ENCODE assay signal across 8 cellular contexts in genomic region chr14:68232643-68233055, GRCh38.
DNase-seq lines count a peak whose midpoint lies in the region; ATAC-seq lines count a peak whose summit lies in the region.

No MANE protein-coding gene starts in this region.

- H3K4me1 ChIP-seq in CD4-positive, CD25-positive, alpha-beta regulatory T cell (ENCODE audit: control insufficient read depth, insufficient read depth, low read length, poor library complexity, severe bottlenecking) = no peaks in the 10 kb centered on the region
- H3K4me1 ChIP-seq in right cardiac atrium (ENCODE audit: control insufficient read depth, insufficient read depth, low read length) = no peaks in the 10 kb centered on the region

- H3K27me3 ChIP-seq in CD4-positive, CD25-positive, alpha-beta regulatory T cell (ENCODE audit: control insufficient read depth, insufficient read depth, low read length) = no peaks in the 10 kb centered on the region
- H3K27me3 ChIP-seq in right cardiac atrium (ENCODE audit: control insufficient read depth, insufficient read depth) = no peaks in the 10 kb centered on the region

- peak in 1 of 3 donors; percentile 35 for DNase-seq in CD4-positive, CD25-positive, alpha-beta regulatory T cell
- DNase-seq in GM19240 (ENCODE audit: insufficient read length, low spot score) = peak; percentile 20
- peak; percentile 61 to 69 for DNase-seq in activated T-cell treated with anti-CD3 and anti-CD28 coated beads, Interleukin-2, amount 50 U/mL, for 72 hours
- DNase-seq in right cardiac atrium = peak in 1 of 3 donors; percentile 32
- peak; percentile 16 for DNase-seq in stimulated activated CD8-positive, alpha-beta memory T cell treated with anti-CD3 and anti-CD28 coated beads, Interleukin-12 subunit alpha, Interleukin-12 subunit beta, amount 100 ng/mL, for 24 hours (ENCODE audit: extremely low read depth)
- DNase-seq in SKM-1 treated with dmso at 0.1 percent for 144 hours (lab: John Stamatoyannopoulos, UW; ENCODE audit: unreplicated experiment) = no peak
- DNase-seq in islet precursor cell = no peak

- no peak overlapping the region for H3K4me3 Mint-ChIP-seq in CD4-positive, CD25-positive, alpha-beta regulatory T cell
- H3K4me3 Mint-ChIP-seq in activated T-cell treated with anti-CD3 and anti-CD28 coated beads, Interleukin-2, amount 50 U/mL, for 72 hours = no peak overlapping the region

- no peaks in the 10 kb centered on the region for H3K27me3 Mint-ChIP-seq in CD4-positive, CD25-positive, alpha-beta regulatory T cell
- no peaks in the 10 kb centered on the region for H3K27me3 Mint-ChIP-seq in activated T-cell treated with anti-CD3 and anti-CD28 coated beads, Interleukin-2, amount 50 U/mL, for 72 hours (ENCODE audit: low read depth)

- no peaks in the 10 kb centered on the region for H3K36me3 ChIP-seq in CD4-positive, CD25-positive, alpha-beta regulatory T cell (ENCODE audit: control insufficient read depth, insufficient read depth, low read length)

- H3K4me1 Mint-ChIP-seq in CD4-positive, CD25-positive, alpha-beta regulatory T cell = no peaks in the 10 kb centered on the region
- H3K4me1 Mint-ChIP-seq in activated T-cell treated with anti-CD3 and anti-CD28 coated beads, Interleukin-2, amount 50 U/mL, for 72 hours (ENCODE audit: low read depth) = no peaks in the 10 kb centered on the region

- no peaks in the 10 kb centered on the region for H3K36me3 Mint-ChIP-seq in CD4-positive, CD25-positive, alpha-beta regulatory T cell
- no peaks in the 10 kb centered on the region for H3K36me3 Mint-ChIP-seq in activated T-cell treated with anti-CD3 and anti-CD28 coated beads, Interleukin-2, amount 50 U/mL, for 72 hours (ENCODE audit: insufficient read depth in 2 of 2)

- H3K27ac Mint-ChIP-seq in CD4-positive, CD25-positive, alpha-beta regulatory T cell = no peak overlapping the region
- no peak overlapping the region for H3K27ac Mint-ChIP-seq in activated T-cell treated with anti-CD3 and anti-CD28 coated beads, Interleukin-2, amount 50 U/mL, for 72 hours

- no peak overlapping the region for H3K27ac ChIP-seq in CD4-positive, CD25-positive, alpha-beta regulatory T cell (ENCODE audit: insufficient read depth, low read length, poor library complexity, severe bottlenecking)
- H3K27ac ChIP-seq in right cardiac atrium (ENCODE audit: low read length) = peak overlapping the region; percentile 88

- H3K4me3 ChIP-seq in CD4-positive, CD25-positive, alpha-beta regulatory T cell (ENCODE audit: low read depth, low read length) = no peak overlapping the region
- no peak overlapping the region for H3K4me3 ChIP-seq in right cardiac atrium (ENCODE audit: low read length)

- no peaks in the 10 kb centered on the region for H3K9me3 ChIP-seq in CD4-positive, CD25-positive, alpha-beta regulatory T cell (ENCODE audit: control insufficient read depth in 2 of 2, low read length in 2 of 2)
- no peaks in the 10 kb centered on the region for H3K9me3 ChIP-seq in right cardiac atrium (ENCODE audit: control insufficient read depth, low read length)

- peak; percentile 37 to 43 for ATAC-seq in CD4-positive, CD25-positive, alpha-beta regulatory T cell (ENCODE audit: low read depth in 2 of 2)
- peak; percentile 74 for ATAC-seq in HG03354 (IDR thresholded peaks at IDR 0.05; ENCODE audit: poor library complexity, severe bottlenecking, unreplicated experiment)
- peak; percentile 86 to 90 for ATAC-seq in activated T-cell treated with anti-CD3 and anti-CD28 coated beads, Interleukin-2, amount 50 U/mL, for 72 hours (replicated peaks in 1 of 2)
- peak; percentile 95 to 97 for ATAC-seq in right cardiac atrium

- H3K9me3 Mint-ChIP-seq in CD4-positive, CD25-positive, alpha-beta regulatory T cell = peaks cover 0 to 2% (median 0%) of the 10 kb centered on the region in 7 donors
- H3K9me3 Mint-ChIP-seq in activated T-cell treated with anti-CD3 and anti-CD28 coated beads, Interleukin-2, amount 50 U/mL, for 72 hours = no peaks in the 10 kb centered on the region

- intact Hi-C loops in right cardiac atrium (cut with DNase I) = loop anchor here in 1 of 4 donors (10.0 kb wide), 1 partner anchor 148 kb away; no protein-coding TSS in a partner anchor

- 31% methylated on average over 1 of the region's 1 CpG for WGBS in right cardiac atrium

Comparison
In these comparisons a context has a peak if more than half of its experiments do, and no peak if none do; other contexts are left out.
1. ATAC-seq: peak in every context shown above with its lines; median percentile 96 in right cardiac atrium; 88 in activated T-cell treated with anti-CD3 and anti-CD28 coated beads, Interleukin-2, amount 50 U/mL, for 72 hours; 74 in HG03354; 40 in CD4-positive, CD25-positive, alpha-beta regulatory T cell.
2. DNase-seq: peak in GM19240 (single experiment), activated T-cell treated with anti-CD3 and anti-CD28 coated beads, Interleukin-2, amount 50 U/mL, for 72 hours (2 of 2) and stimulated activated CD8-positive, alpha-beta memory T cell treated with anti-CD3 and anti-CD28 coated beads, Interleukin-12 subunit alpha, Interleukin-12 subunit beta, amount 100 ng/mL, for 24 hours (single experiment); none in SKM-1 treated with dmso at 0.1 percent for 144 hours (single experiment) and islet precursor cell (single experiment).